Comparison of ENCODE assay signal across 15 cellular contexts in the genomic region with DNA sequence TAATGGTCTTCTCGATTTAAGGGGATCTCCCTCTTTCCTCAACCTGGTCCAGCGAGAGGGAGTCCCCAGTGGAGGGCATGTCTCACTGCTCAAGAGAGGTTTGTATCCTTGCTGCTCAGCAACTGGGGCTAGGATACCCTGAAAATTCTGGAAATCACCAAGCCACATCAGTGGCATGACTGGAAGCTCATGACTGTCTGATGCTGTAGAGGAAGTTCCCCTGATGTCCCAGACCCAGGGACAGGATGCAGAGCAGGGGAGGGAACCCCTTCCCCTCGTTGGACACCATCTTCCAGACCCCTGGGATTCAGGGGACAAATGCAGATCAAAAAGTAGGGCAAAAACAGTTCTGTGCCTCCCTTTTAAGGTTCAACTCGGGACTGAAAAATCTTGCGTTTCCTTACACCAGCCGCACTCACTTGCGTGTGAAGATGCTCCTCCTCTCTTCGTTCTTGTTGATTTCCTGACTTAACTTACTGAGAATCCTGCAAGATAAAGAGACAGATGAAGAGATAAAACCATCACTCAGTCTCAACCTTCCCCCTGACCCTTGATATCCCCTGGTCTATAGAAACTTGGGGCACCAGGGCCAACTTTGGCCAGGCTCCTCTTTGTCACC. TPM values are rescaled to one million over a fixed set of nuclear protein-coding genes. Genes with fewer than 3 reads are reported as not detected.
DNase-seq lines count a peak whose midpoint lies in the region; ATAC-seq and TF ChIP-seq lines count a peak whose summit lies in the region.
"Had no signal": no experiment of that assay in that cellular context is flagged by ENCODE, and none has a peak within 500 bp of the region (broad histone marks: within the 10 kb centered on the region; RNA-seq: fewer than 3 reads in every experiment).

No MANE protein-coding gene starts in this region.

- WGBS in upper lobe of left lung, 2 donors: 65 to 69% methylated on average over 8 of the region's 8 CpGs

- H3K36me3 Mint-ChIP-seq in activated CD8-positive, alpha-beta T cell treated with anti-CD3 and anti-CD28 coated beads for 36 hours (ENCODE audit: low read depth): peaks cover 84% of the 10 kb centered on the region
- H3K36me3 Mint-ChIP-seq in immature natural killer cell: peaks cover 25 to 52% (median 29%) of the 10 kb centered on the region in 3 donors

- no peaks in the 10 kb centered on the region for H3K27me3 Mint-ChIP-seq in activated CD8-positive, alpha-beta T cell treated with anti-CD3 and anti-CD28 coated beads for 36 hours
- peaks cover 19 to 26% (median 22%) of the 10 kb centered on the region in 3 donors for H3K27me3 Mint-ChIP-seq in immature natural killer cell (ENCODE audit: low read depth in 3 of 3)

- H3K9me3 ChIP-seq in upper lobe of left lung: no peaks in the 10 kb centered on the region

- H3K36me3 ChIP-seq in upper lobe of left lung: peaks cover 0 to 44% (median 7%) of the 10 kb centered on the region in 4 donors
- H3K36me3 ChIP-seq: WERI-Rb-1 had no signal

- CTCF ChIA-PET in activated CD8-positive, alpha-beta T cell treated with anti-CD3 and anti-CD28 coated beads for 36 hours (lab: Charles Lee): interaction anchor here (0.9 to 8.0 kb wide), 10 partner anchors 9 to 72 kb away, joined by 3 to 180 read pairs (median 14); partner anchors contain the start of gene LCP2

- H3K9me3 Mint-ChIP-seq in activated CD8-positive, alpha-beta T cell treated with anti-CD3 and anti-CD28 coated beads for 36 hours: no peaks in the 10 kb centered on the region
- H3K9me3 Mint-ChIP-seq in immature natural killer cell: no peaks in the 10 kb centered on the region
- H3K9me3 Mint-ChIP-seq: GM23338 had no signal

- H3K27ac ChIP-seq in upper lobe of left lung: peak overlapping the region in 3 of 4 donors; percentile 11 to 73 (median 49)
- H3K27ac ChIP-seq: foreskin keratinocyte, WERI-Rb-1 had no signal

- peak overlapping the region; percentile 90 for H3K27ac Mint-ChIP-seq in activated CD8-positive, alpha-beta T cell treated with anti-CD3 and anti-CD28 coated beads for 36 hours
- H3K27ac Mint-ChIP-seq in immature natural killer cell: peak overlapping the region; percentile 91 to 98 (median 96)
- H3K27ac Mint-ChIP-seq: GM23338 had no signal

- peaks cover 92% of the 10 kb centered on the region for H3K4me1 Mint-ChIP-seq in activated CD8-positive, alpha-beta T cell treated with anti-CD3 and anti-CD28 coated beads for 36 hours (ENCODE audit: low read depth)
- H3K4me1 Mint-ChIP-seq in immature natural killer cell: peaks cover 91 to 99% of the 10 kb centered on the region in 2 donors

- POLR2A ChIA-PET in activated CD8-positive, alpha-beta T cell treated with anti-CD3 and anti-CD28 coated beads for 36 hours (lab: Charles Lee): interaction anchor here (1.0 to 13.7 kb wide), 11 partner anchors 8 to 67 kb away, joined by 3 to 470 read pairs (median 7); partner anchors contain the start of gene LCP2

- ATAC-seq in activated CD8-positive, alpha-beta T cell treated with anti-CD3 and anti-CD28 coated beads for 36 hours: no peak
- ATAC-seq in upper lobe of left lung (ENCODE audit: low FRiP score in 2 of 2): no peak
- ATAC-seq: foreskin keratinocyte, GM23338 had no signal

- TF ChIP-seq CTCF in activated CD8-positive, alpha-beta T cell treated with anti-CD3 and anti-CD28 coated beads for 36 hours (IDR thresholded peaks at IDR 0.05): no peak
- TF ChIP-seq CTCF in upper lobe of left lung (IDR thresholded peaks at IDR 0.05): no peak

- no peak overlapping the region for H3K4me3 ChIP-seq in upper lobe of left lung
- H3K4me3 ChIP-seq: GM23338 had no signal

- peaks cover 38 to 68% (median 55%) of the 10 kb centered on the region in 4 donors for H3K4me1 ChIP-seq in upper lobe of left lung
- H3K4me1 ChIP-seq: foreskin keratinocyte had no signal

- intact Hi-C loops in activated CD8-positive, alpha-beta T cell treated with anti-CD3 and anti-CD28 coated beads for 36 hours (cut with micrococcal nuclease): loop anchor here (2.0 kb wide), 1 partner anchor 57 kb away; no protein-coding TSS in a partner anchor

- no peak for TF ChIP-seq POLR2A in upper lobe of left lung (IDR thresholded peaks at IDR 0.05)

- H3K27me3 ChIP-seq in upper lobe of left lung: no peaks in the 10 kb centered on the region
- H3K27me3 ChIP-seq: foreskin keratinocyte had no signal

- peak; percentile 36 for DNase-seq in stimulated activated CD4-positive, alpha-beta T cell treated with anti-CD3 and anti-CD28 coated beads, Interleukin-4, amount 100 ng/mL, for 24 hours
- DNase-seq in stimulated activated CD4-positive, alpha-beta T cell treated with anti-CD3 and anti-CD28 coated beads, Interleukin-4, amount 100 ng/mL, for 4 hours: no peak
- peak; percentile 60 for DNase-seq in activated CD8-positive, alpha-beta T cell treated with anti-CD3 and anti-CD28 coated beads for 36 hours
- DNase-seq in immature natural killer cell (peak in 2 of 3 donors; percentile 24 to 38), upper lobe of left lung (no peak), KG1 (lab: John Stamatoyannopoulos, UW) (no peak), NCI-H1092 treated with DMSO at 0.1 percent for 48 hours (lab: John Stamatoyannopoulos, UW) (no peak), NCI-H2196 treated with DMSO at 0.1 percent for 48 hours (lab: John Stamatoyannopoulos, UW; ENCODE audit: unreplicated experiment) (no peak)
- DNase-seq: DMS79 treated with DMSO at 0.1 percent for 48 hours, foreskin keratinocyte, nucleus accumbens, WERI-Rb-1 had no signal

- TF ChIP-seq EP300 in upper lobe of left lung (IDR thresholded peaks at IDR 0.05): no peak

- H3K4me3 Mint-ChIP-seq in activated CD8-positive, alpha-beta T cell treated with anti-CD3 and anti-CD28 coated beads for 36 hours: peak overlapping the region; percentile 58
- peak overlapping the region; percentile 85 to 91 (median 87) for H3K4me3 Mint-ChIP-seq in immature natural killer cell
- H3K4me3 Mint-ChIP-seq: GM23338 had no signal

RNA-seq across cellular contexts. Expression of gene LCP2, which starts 22.1 kb away (rescaled TPM):
- 100 to 1,000 TPM; 243 to 259 TPM for total RNA-seq in activated CD8-positive, alpha-beta T cell treated with anti-CD3 and anti-CD28 coated beads for 36 hours
- polyA plus RNA-seq in immature natural killer cell: 100 to 1,000 TPM in 1 of 3 donors, 10 to 100 TPM in 2; 87.1 to 276 (median 99.3) TPM
- total RNA-seq in upper lobe of left lung: 100 to 1,000 TPM in 1 of 6 donors, 10 to 100 TPM in 5; 43.0 to 148 (median 68.6) TPM
- total RNA-seq: bronchial epithelial cell, foreskin keratinocyte had no signal
- polyA plus RNA-seq: foreskin keratinocyte had no signal

RNA-seq across cellular contexts. Expression of gene C5orf58, which starts 42.7 kb away (rescaled TPM):
- not detected for total RNA-seq in activated CD8-positive, alpha-beta T cell treated with anti-CD3 and anti-CD28 coated beads for 36 hours
- 1 to 10 TPM in 1 of 3 donors, under 1 TPM in 1, not detected in 1; 0.23 to 1.9 TPM for polyA plus RNA-seq in immature natural killer cell
- total RNA-seq in upper lobe of left lung: not detected
- total RNA-seq: bronchial epithelial cell, foreskin keratinocyte, temporal lobe had no signal
- polyA plus RNA-seq: foreskin keratinocyte had no signal

Comparison
In these comparisons a context has a peak if more than half of its experiments do, and no peak if none do; other contexts are left out.
1. DNase-seq: peak in stimulated activated CD4-positive, alpha-beta T cell treated with anti-CD3 and anti-CD28 coated beads, Interleukin-4, amount 100 ng/mL, for 24 hours (single experiment), activated CD8-positive, alpha-beta T cell treated with anti-CD3 and anti-CD28 coated beads for 36 hours (single experiment) and immature natural killer cell (2 of 3); none in stimulated activated CD4-positive, alpha-beta T cell treated with anti-CD3 and anti-CD28 coated beads, Interleukin-4, amount 100 ng/mL, for 4 hours (0 of 2), upper lobe of left lung (0 of 2), KG1 (single experiment), NCI-H1092 treated with DMSO at 0.1 percent for 48 hours (single experiment) and NCI-H2196 treated with DMSO at 0.1 percent for 48 hours (single experiment).